ENCODE assay signal across 8 cellular contexts in the genomic region with DNA sequence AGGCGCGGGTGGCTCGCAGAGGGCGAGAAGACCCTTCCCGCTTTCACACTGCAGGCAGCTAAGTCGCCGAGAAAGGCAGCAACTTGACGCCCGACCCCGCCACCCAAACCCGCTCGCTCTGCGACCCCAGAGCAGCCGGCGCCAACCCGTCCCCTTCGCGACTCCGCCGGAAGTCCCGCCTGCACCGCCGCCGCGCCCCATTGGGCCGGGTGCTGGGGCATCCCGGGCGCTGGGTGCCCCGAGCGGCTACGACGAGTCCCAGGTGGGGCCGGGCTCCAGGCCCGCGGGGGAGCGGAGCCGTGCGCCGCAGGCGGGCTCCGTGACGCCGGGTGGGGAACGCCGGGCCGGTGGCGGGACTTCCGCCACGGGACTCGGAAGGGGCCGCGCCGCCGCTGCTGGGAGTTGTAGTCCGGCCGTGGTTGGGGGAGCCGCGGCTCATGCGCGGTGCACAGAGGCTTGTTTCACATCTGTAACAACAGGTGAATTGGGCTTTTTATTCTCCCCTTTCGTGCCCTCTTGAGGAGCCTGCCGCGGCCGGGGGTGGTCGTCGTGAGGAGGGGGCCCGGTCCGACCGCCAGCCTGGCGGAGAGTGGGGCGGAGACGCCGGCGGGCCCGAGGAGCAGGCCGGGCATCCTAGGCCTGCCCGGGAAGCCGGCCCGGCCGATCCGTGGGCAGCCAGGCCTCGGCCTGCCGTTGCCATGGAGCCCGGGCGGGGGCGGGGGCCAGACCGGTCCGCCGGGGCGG. TPM values are rescaled to one million over a fixed set of nuclear protein-coding genes. Genes with fewer than 3 reads are reported as not detected.
DNase-seq lines count a peak whose midpoint lies in the region; ATAC-seq and TF ChIP-seq lines count a peak whose summit lies in the region.

TSS of gene DHX30 (plus strand) at position 405 of the 744 bp plus-strand sequence. CDS start 7,546 bp downstream, outside the sequence.

- ATAC-seq in GM21423 (IDR thresholded peaks at IDR 0.05; ENCODE audit: unreplicated experiment) = peak; percentile 80
- peak; percentile 94 for ATAC-seq in activated T-helper 17 cell treated with anti-CD3 and anti-CD28 coated beads, Interleukin-2, amount 50 U/mL, for 72 hours (replicated peaks)
- peak; percentile 91 to 92 for ATAC-seq in naive thymus-derived CD8-positive, alpha-beta T cell
- peak; percentile 95 to 96 for ATAC-seq in stimulated activated naive B cell treated with anti-CD40 and anti-IgM and Interleukin-4, amounts not matched to agents 10 μg/mL and 1 μg/mL and 100 μg/mL, for 72 hours (replicated peaks)

- H3K9ac ChIP-seq in HUES48 (ENCODE audit: low read depth, low read length) (peak within 1 kb of the TSS; percentile 77), fibroblast of lung (ENCODE audit: insufficient read depth, low read length) (peak within 1 kb of the TSS; percentile 63)

- peak; percentile 15 for DNase-seq in DMS153 (lab: John Stamatoyannopoulos, UW)
- DNase-seq in RPMI8226 = peak; percentile 88
- DNase-seq in fibroblast of lung (ENCODE audit: low read depth in 2 of 2) = peak; percentile 86 to 87
- peak; percentile 76 to 90 (median 84) for DNase-seq in naive thymus-derived CD8-positive, alpha-beta T cell
- peak; percentile 84 for DNase-seq in stimulated activated naive B cell treated with anti-CD40 and anti-IgM and Interleukin-4, amounts not matched to agents 10 μg/mL and 1 μg/mL and 100 μg/mL, for 72 hours

- peak within 1 kb of the TSS; percentile 93 for H3K4me3 Mint-ChIP-seq in activated T-helper 17 cell treated with anti-CD3 and anti-CD28 coated beads, Interleukin-2, amount 50 U/mL, for 72 hours
- H3K4me3 Mint-ChIP-seq in naive thymus-derived CD8-positive, alpha-beta T cell = peak within 1 kb of the TSS; percentile 88 to 96 (median 94)
- peak within 1 kb of the TSS; percentile 97 for H3K4me3 Mint-ChIP-seq in stimulated activated naive B cell treated with anti-CD40 and anti-IgM and Interleukin-4, amounts not matched to agents 10 μg/mL and 1 μg/mL and 100 μg/mL, for 72 hours

- no peaks in the 10 kb centered on the region for H3K27me3 ChIP-seq in HUES48 (ENCODE audit: control insufficient read depth, insufficient read depth, low read length)
- no peaks in the 10 kb centered on the region for H3K27me3 ChIP-seq in fibroblast of lung (ENCODE audit: control insufficient read depth, insufficient read depth, low read length)

- H3K4me2 ChIP-seq in fibroblast of lung (ENCODE audit: extremely low read depth, insufficient read depth, low read length) = peak within 1 kb of the TSS; percentile 91

- H3K4me3 ChIP-seq in HUES48 (ENCODE audit: low read depth, low read length) = peak within 1 kb of the TSS; percentile 91
- H3K4me3 ChIP-seq in fibroblast of lung (replicated peaks in 1 of 4; ENCODE audit: control extremely low read depth in 1 of 4, insufficient read depth in 1 of 4, low read depth in 3 of 4, low read length in 4 of 4) = peak within 1 kb of the TSS; percentile 59 to 74 (median 72)

- peaks cover 17% of the 10 kb centered on the region for H3K79me2 ChIP-seq in fibroblast of lung (ENCODE audit: control insufficient read depth, insufficient read depth, low read length)

- H2AFZ ChIP-seq in fibroblast of lung (ENCODE audit: low read length) = peak within 1 kb of the TSS; percentile 72

- H3K36me3 ChIP-seq in HUES48 (ENCODE audit: control insufficient read depth, insufficient read depth, low read length) (peaks cover 22% of the 10 kb centered on the region), fibroblast of lung (ENCODE audit: control insufficient read depth, insufficient read depth, low read length) (peaks cover 3% of the 10 kb centered on the region)

- H3K4me1 ChIP-seq in HUES48 (ENCODE audit: control insufficient read depth, insufficient read depth, low read length) = peaks cover 4% of the 10 kb centered on the region; the same call in 1 of the 2 replicates
- H3K4me1 ChIP-seq in fibroblast of lung (ENCODE audit: control insufficient read depth, extremely low read depth, insufficient read depth, low read length) = no peaks in the 10 kb centered on the region

- no peaks in the 10 kb centered on the region for H3K9me3 Mint-ChIP-seq in activated T-helper 17 cell treated with anti-CD3 and anti-CD28 coated beads, Interleukin-2, amount 50 U/mL, for 72 hours
- peaks cover 0 to 1% (median 0%) of the 10 kb centered on the region in 9 donors for H3K9me3 Mint-ChIP-seq in naive thymus-derived CD8-positive, alpha-beta T cell
- H3K9me3 Mint-ChIP-seq in stimulated activated naive B cell treated with anti-CD40 and anti-IgM and Interleukin-4, amounts not matched to agents 10 μg/mL and 1 μg/mL and 100 μg/mL, for 72 hours = no peaks in the 10 kb centered on the region

- peaks cover 11% of the 10 kb centered on the region for H3K36me3 Mint-ChIP-seq in activated T-helper 17 cell treated with anti-CD3 and anti-CD28 coated beads, Interleukin-2, amount 50 U/mL, for 72 hours (ENCODE audit: low read depth)
- H3K36me3 Mint-ChIP-seq in naive thymus-derived CD8-positive, alpha-beta T cell = peaks cover 0 to 16% (median 0%) of the 10 kb centered on the region in 3 donors
- H3K36me3 Mint-ChIP-seq in stimulated activated naive B cell treated with anti-CD40 and anti-IgM and Interleukin-4, amounts not matched to agents 10 μg/mL and 1 μg/mL and 100 μg/mL, for 72 hours = peaks cover 0 to 3% of the 10 kb centered on the region in 2 donors

- peak within 1 kb of the TSS; percentile 97 for H3K27ac Mint-ChIP-seq in activated T-helper 17 cell treated with anti-CD3 and anti-CD28 coated beads, Interleukin-2, amount 50 U/mL, for 72 hours
- peak within 1 kb of the TSS; percentile 90 to 97 (median 96) for H3K27ac Mint-ChIP-seq in naive thymus-derived CD8-positive, alpha-beta T cell
- H3K27ac Mint-ChIP-seq in stimulated activated naive B cell treated with anti-CD40 and anti-IgM and Interleukin-4, amounts not matched to agents 10 μg/mL and 1 μg/mL and 100 μg/mL, for 72 hours = peak within 1 kb of the TSS; percentile 97

- H3K27ac ChIP-seq in HUES48 (ENCODE audit: low read depth, low read length) (peak within 1 kb of the TSS; percentile 97), fibroblast of lung (ENCODE audit: insufficient read depth, low read length) (peak within 1 kb of the TSS; percentile 71)

- POLR2A ChIA-PET in naive thymus-derived CD8-positive, alpha-beta T cell (lab: Charles Lee) = interaction anchor here (1.7 kb wide), 1 partner anchor 21 kb away, joined by 4 read pairs; no protein-coding TSS in a partner anchor

- TF ChIP-seq CTCF in fibroblast of lung (conservative IDR thresholded peaks at IDR 0.05 in 1 of 2, IDR thresholded peaks at IDR 0.05 in 1 of 2; ENCODE audit: low read depth in 1 of 2, low read length in 2 of 2) = no peak

- no peaks in the 10 kb centered on the region for H4K20me1 ChIP-seq in fibroblast of lung (ENCODE audit: control insufficient read depth, extremely low read depth, insufficient read depth, low read length)

- H3K4me1 Mint-ChIP-seq in activated T-helper 17 cell treated with anti-CD3 and anti-CD28 coated beads, Interleukin-2, amount 50 U/mL, for 72 hours = peaks cover 9% of the 10 kb centered on the region
- peaks cover 11 to 34% (median 17%) of the 10 kb centered on the region in 4 donors for H3K4me1 Mint-ChIP-seq in naive thymus-derived CD8-positive, alpha-beta T cell
- peaks cover 8 to 11% of the 10 kb centered on the region in 2 donors for H3K4me1 Mint-ChIP-seq in stimulated activated naive B cell treated with anti-CD40 and anti-IgM and Interleukin-4, amounts not matched to agents 10 μg/mL and 1 μg/mL and 100 μg/mL, for 72 hours

- H3K9me3 ChIP-seq in HUES48 (ENCODE audit: control insufficient read depth, insufficient read depth, low read length) = no peaks in the 10 kb centered on the region
- H3K9me3 ChIP-seq in fibroblast of lung (ENCODE audit: control insufficient read depth, insufficient read depth, low read depth, low read length) = no peaks in the 10 kb centered on the region

- no peaks in the 10 kb centered on the region for H3K27me3 Mint-ChIP-seq in activated T-helper 17 cell treated with anti-CD3 and anti-CD28 coated beads, Interleukin-2, amount 50 U/mL, for 72 hours
- no peaks in the 10 kb centered on the region for H3K27me3 Mint-ChIP-seq in naive thymus-derived CD8-positive, alpha-beta T cell
- H3K27me3 Mint-ChIP-seq in stimulated activated naive B cell treated with anti-CD40 and anti-IgM and Interleukin-4, amounts not matched to agents 10 μg/mL and 1 μg/mL and 100 μg/mL, for 72 hours = no peaks in the 10 kb centered on the region

RNA-seq across cellular contexts. Expression of gene DHX30, which starts in this region (rescaled TPM):
- 10 to 100 TPM; 48.8 to 93.8 TPM for total RNA-seq in activated T-helper 17 cell treated with anti-CD3 and anti-CD28 coated beads, Interleukin-2, amount 50 U/mL, for 72 hours
- 43.1 and 47.1 TPM in 2 replicates for total RNA-seq in fibroblast of lung
- 27.4 and 38.8 TPM in 2 replicates for polyA plus RNA-seq in fibroblast of lung
- polyA plus RNA-seq in fibroblast of lung (2012) = 28.3 and 42.5 TPM in 2 replicates
- 63.1 and 104 TPM in 2 replicates for polyA minus RNA-seq in fibroblast of lung (ENCODE audit: low replicate concordance)
- total RNA-seq in naive thymus-derived CD8-positive, alpha-beta T cell = 10 to 100 TPM; 90.2 to 95.5 TPM
- polyA plus RNA-seq in naive thymus-derived CD8-positive, alpha-beta T cell = 10 to 100 TPM; 23.5 to 43.6 (median 28.5) TPM

Comparison
In these comparisons a context has a peak if more than half of its experiments do, and no peak if none do; other contexts are left out.
1. Peak in every context shown above with its lines: DNase-seq, ATAC-seq, H3K4me3 ChIP-seq and H3K27ac ChIP-seq.
2. DNase-seq: peak in every context shown above with its lines; median percentile 88 in RPMI8226; 86 in fibroblast of lung; 84 in stimulated activated naive B cell treated with anti-CD40 and anti-IgM and Interleukin-4, amounts not matched to agents 10 μg/mL and 1 μg/mL and 100 μg/mL, for 72 hours; 84 in naive thymus-derived CD8-positive, alpha-beta T cell; 15 in DMS153.